ENCODE assay signal across 8 cellular contexts in genomic region chr1:234933031-234933430, GRCh38.
DNase-seq lines count a peak whose midpoint lies in the region; ATAC-seq, FAIRE-seq and TF ChIP-seq lines count a peak whose summit lies in the region.

No MANE protein-coding gene starts in this region.

- no peaks in the 10 kb centered on the region for H3K27me3 Mint-ChIP-seq in Calu3 (ENCODE audit: unreplicated experiment)

- no peaks in the 10 kb centered on the region for H3K36me3 Mint-ChIP-seq in Calu3 (ENCODE audit: insufficient read depth, unreplicated experiment)

- H3K4me3 Mint-ChIP-seq in Calu3 (ENCODE audit: low read depth, unreplicated experiment): no peak overlapping the region

- TF ChIP-seq CTCF in cardiac fibroblast (IDR thresholded peaks at IDR 0.05; ENCODE audit: low read depth, low read length) (no peak), Calu3 (IDR thresholded peaks at IDR 0.05; ENCODE audit: unreplicated experiment) (no peak)

- peak; percentile 59 for DNase-seq in activated CD8-positive, alpha-beta memory T cell treated with anti-CD3 and anti-CD28 coated beads for 24 hours
- no peak for DNase-seq in activated CD8-positive, alpha-beta memory T cell treated with anti-CD3 and anti-CD28 coated beads, Interleukin-2, amount 50 U/mL, for 4 hours
- DNase-seq in cardiac fibroblast (ENCODE audit: low read depth in 2 of 2) (peak; percentile 27 to 40), substantia nigra (lab: John Stamatoyannopoulos, UW) (peak in 2 of 49 donors; percentile 11 to 21), Calu3 (no peak), GM03348 (ENCODE audit: low spot score) (no peak), H54 (ENCODE audit: insufficient read length, low spot score) (no peak)

- TF ChIP-seq POLR2A in H54 (IDR thresholded peaks at IDR 0.05; ENCODE audit: low read depth, low read length): no peak

- H3K27ac ChIP-seq in substantia nigra (ENCODE audit: low read depth, low read length, poor library complexity, severe bottlenecking): peak overlapping the region; percentile 1

- FAIRE-seq in H54 (lab: Jason Lieb, UNC): no peak

- ATAC-seq in HG03342 (IDR thresholded peaks at IDR 0.05; ENCODE audit: unreplicated experiment): peak; percentile 19

- H3K9me3 Mint-ChIP-seq in Calu3 (ENCODE audit: low read depth, unreplicated experiment): no peaks in the 10 kb centered on the region

- BruUV-seq in Calu3 (replicated peaks; lab: Mats Ljungman, UMichigan): no TSS peak

- intact Hi-C loops in Calu3 (cut with micrococcal nuclease; ENCODE audit: unreplicated experiment): no loop called here

- H3K4me1 Mint-ChIP-seq in Calu3 (ENCODE audit: low read depth, unreplicated experiment): peaks cover 17% of the 10 kb centered on the region

- H3K4me3 ChIP-seq in cardiac fibroblast (replicated peaks in 1 of 2; ENCODE audit: low read depth in 2 of 2, low read length in 2 of 2): no peak overlapping the region

- no peak overlapping the region for H3K27ac Mint-ChIP-seq in Calu3 (ENCODE audit: unreplicated experiment)

- CTCF ChIA-PET in Calu3 (lab: Charles Lee): no interaction called here

Comparison
In these comparisons a context has a peak if more than half of its experiments do, and no peak if none do; other contexts are left out.
1. DNase-seq: peak in activated CD8-positive, alpha-beta memory T cell treated with anti-CD3 and anti-CD28 coated beads for 24 hours (single experiment) and cardiac fibroblast (2 of 2); none in activated CD8-positive, alpha-beta memory T cell treated with anti-CD3 and anti-CD28 coated beads, Interleukin-2, amount 50 U/mL, for 4 hours (single experiment), Calu3 (single experiment), GM03348 (single experiment) and H54 (single experiment).